ENCODE assay signal across 10 cellular contexts in the genomic region with DNA sequence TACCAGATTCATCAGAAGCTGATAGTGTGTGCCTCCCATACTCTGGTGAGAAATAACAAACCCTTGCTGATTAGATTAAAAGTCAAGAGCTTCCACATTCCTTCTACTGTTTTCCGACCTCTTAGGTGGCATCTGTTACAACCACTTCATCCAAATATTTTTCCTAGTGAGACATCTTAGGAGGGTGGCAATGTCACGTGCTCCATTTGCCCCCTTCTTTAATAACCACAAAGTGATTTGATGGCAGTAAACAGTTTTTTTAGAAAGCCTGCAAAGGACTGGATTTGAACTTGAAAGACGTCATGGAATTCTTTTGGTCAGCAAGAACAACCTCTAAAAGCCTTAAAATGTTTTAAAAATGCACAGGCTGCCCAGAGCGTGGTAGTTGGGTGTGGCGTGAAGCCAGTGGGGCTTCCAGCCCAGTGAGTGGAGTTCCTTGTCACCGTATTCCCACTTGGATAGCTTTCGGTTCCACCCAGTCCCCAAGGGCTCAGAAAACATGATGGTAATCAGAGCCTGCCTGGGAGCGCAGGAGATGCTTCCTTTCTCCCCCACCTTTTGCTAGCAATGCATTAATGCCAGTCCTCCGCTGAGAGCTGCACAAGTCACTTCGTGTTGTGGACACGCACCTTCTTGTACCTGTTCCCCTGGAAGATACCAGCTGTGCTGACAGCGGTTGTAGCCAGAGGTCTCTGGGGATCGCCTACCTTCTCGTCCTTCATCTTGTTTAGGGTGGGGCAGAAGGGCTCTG.
DNase-seq lines count a peak whose midpoint lies in the region; FAIRE-seq and TF ChIP-seq lines count a peak whose summit lies in the region.
"Had no signal": no experiment of that assay in that cellular context is flagged by ENCODE, and none has a peak within 500 bp of the region (broad histone marks: within the 10 kb centered on the region; RNA-seq: fewer than 3 reads in every experiment).

No MANE protein-coding gene starts in this region.

- peaks cover 25% of the 10 kb centered on the region for H3K27me3 Mint-ChIP-seq in T-helper 2 cell treated with Interferon-gamma antibody and Interleukin-4, amounts not matched to agents 5 μg/mL and 100 μg/mL, for 36 hours (ENCODE audit: low read depth)

- peak overlapping the region; percentile 43 for H3K27ac Mint-ChIP-seq in T-helper 2 cell treated with Interferon-gamma antibody and Interleukin-4, amounts not matched to agents 5 μg/mL and 100 μg/mL, for 36 hours

- H3K36me3 ChIP-seq in testis (ENCODE audit: low read depth, missing control alignments) (no peaks in the 10 kb centered on the region), BE2C (no peaks in the 10 kb centered on the region)
- H3K36me3 ChIP-seq: BLaER1 had no signal

- H3K9me3 ChIP-seq in testis, result no peaks in the 10 kb centered on the region
- H3K9me3 ChIP-seq in BE2C, result no peaks in the 10 kb centered on the region
- H3K9me3 ChIP-seq: BLaER1 had no signal

- H3K4me3 ChIP-seq in testis, result no peak overlapping the region
- H3K4me3 ChIP-seq in BE2C (ENCODE audit: low read depth, low read length), result no peak overlapping the region
- H3K4me3 ChIP-seq: BLaER1 had no signal

- no peaks in the 10 kb centered on the region for H3K36me3 Mint-ChIP-seq in T-helper 2 cell treated with Interferon-gamma antibody and Interleukin-4, amounts not matched to agents 5 μg/mL and 100 μg/mL, for 36 hours (ENCODE audit: low read depth)

- H3K4me1 ChIP-seq in testis (peaks cover 34% of the 10 kb centered on the region), BE2C (no peaks in the 10 kb centered on the region)

- peaks cover 4% of the 10 kb centered on the region for H3K9me3 Mint-ChIP-seq in T-helper 2 cell treated with Interferon-gamma antibody and Interleukin-4, amounts not matched to agents 5 μg/mL and 100 μg/mL, for 36 hours

- peak overlapping the region; percentile 51 for H3K4me3 Mint-ChIP-seq in T-helper 2 cell treated with Interferon-gamma antibody and Interleukin-4, amounts not matched to agents 5 μg/mL and 100 μg/mL, for 36 hours

- no peak for FAIRE-seq in H54 (lab: Jason Lieb, UNC)

- H3K4me1 Mint-ChIP-seq in T-helper 2 cell treated with Interferon-gamma antibody and Interleukin-4, amounts not matched to agents 5 μg/mL and 100 μg/mL, for 36 hours (ENCODE audit: low read depth), result peaks cover 31% of the 10 kb centered on the region

- 76 to 77% methylated on average over 14 of the region's 14 CpGs for WGBS in testis, 2 donors

- TF ChIP-seq POLR2A in testis (IDR thresholded peaks at IDR 0.05) (no peak), H54 (IDR thresholded peaks at IDR 0.05; ENCODE audit: low read depth, low read length) (no peak)

- intact Hi-C loops in testis (cut with DNase I; ENCODE audit: low total_unique reads), result no loop called here

- H3K27ac ChIP-seq in VCaP (peak overlapping the region; percentile 98), testis (peak overlapping the region; percentile 13 to 51)
- H3K27ac ChIP-seq: BLaER1 had no signal

- H3K27me3 ChIP-seq in testis, result no peaks in the 10 kb centered on the region
- H3K27me3 ChIP-seq in BE2C, result no peaks in the 10 kb centered on the region
- H3K27me3 ChIP-seq: BLaER1 had no signal

- no peak for TF ChIP-seq CTCF in VCaP (conservative IDR thresholded peaks at IDR 0.05)
- no peak for TF ChIP-seq CTCF in testis (IDR thresholded peaks at IDR 0.05)
- TF ChIP-seq CTCF in BE2C (IDR thresholded peaks at IDR 0.05; ENCODE audit: low read depth, low read length), result no peak

- no peak for DNase-seq in T-helper 2 cell treated with Interferon-gamma antibody and Interleukin-4, amounts not matched to agents 5 μg/mL and 100 μg/mL, for 36 hours (ENCODE audit: low spot score)
- DNase-seq in T-helper 2 cell, result no peak
- DNase-seq in islet precursor cell, result peak; percentile 62
- DNase-seq in testis, result no peak
- no peak for DNase-seq in BE2C
- DNase-seq in H54 (ENCODE audit: insufficient read length, low spot score), result no peak
- no peak for DNase-seq in OCI-M1 (lab: John Stamatoyannopoulos, UW)
- DNase-seq: activated CD4-positive, alpha-beta T cell treated with anti-CD3 and anti-CD28 coated beads, Interleukin-2, amount 50 U/mL, for 1 hour had no signal
